ENCODE assay signal across 21 cellular contexts in the genomic region with DNA sequence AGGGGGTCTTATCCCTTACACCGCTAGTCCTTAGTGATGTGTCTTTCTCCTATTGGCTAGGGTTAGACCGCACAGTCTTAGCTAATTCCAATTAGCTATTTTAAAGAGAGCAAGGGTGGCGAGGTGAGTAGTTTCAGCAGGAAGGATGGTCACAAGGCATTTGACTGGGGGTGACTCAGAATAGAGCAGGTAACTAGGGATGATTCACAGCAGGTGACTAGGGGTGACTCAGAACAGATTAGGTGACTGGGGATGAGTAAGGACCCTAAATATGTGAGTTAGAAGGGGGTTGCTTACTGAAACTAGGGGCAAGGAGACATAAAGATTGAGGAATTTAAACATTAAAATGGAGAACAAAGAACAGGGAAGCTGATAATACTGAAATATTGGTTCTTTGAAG.
"Had no signal": no experiment of that assay in that cellular context is flagged by ENCODE, and none has a peak within 500 bp of the region (broad histone marks: within the 10 kb centered on the region; RNA-seq: fewer than 3 reads in every experiment).

No MANE protein-coding gene starts in this region.

- H3K27ac ChIP-seq: spleen, thoracic aorta, WERI-Rb-1 had no signal

- H3K4me3 Mint-ChIP-seq: activated naive CD8-positive, alpha-beta T cell treated with anti-CD3 and anti-CD28 coated beads for 36 hours; effector memory CD8-positive, alpha-beta T cell; nephron progenitor cell; stimulated activated naive B cell treated with anti-CD40 and anti-IgM and Interleukin-4, amounts not matched to agents 10 μg/mL and 1 μg/mL and 100 μg/mL, for 72 hours; T-helper 17 cell had no signal

- H3K4me1 Mint-ChIP-seq: activated naive CD8-positive, alpha-beta T cell treated with anti-CD3 and anti-CD28 coated beads for 36 hours; nephron progenitor cell; stimulated activated naive B cell treated with anti-CD40 and anti-IgM and Interleukin-4, amounts not matched to agents 10 μg/mL and 1 μg/mL and 100 μg/mL, for 72 hours; T-helper 17 cell had no signal

- ATAC-seq: effector memory CD8-positive, alpha-beta T cell; left lobe of liver; stimulated activated naive B cell treated with anti-CD40 and anti-IgM and Interleukin-4, amounts not matched to agents 10 μg/mL and 1 μg/mL and 100 μg/mL, for 72 hours; T-helper 17 cell had no signal

- DNase-seq: activated CD4-positive, alpha-beta T cell treated with anti-CD3 and anti-CD28 coated beads for 1 hour; activated CD8-positive, alpha-beta memory T cell treated with anti-CD3 and anti-CD28 coated beads for 24 hours; activated CD8-positive, alpha-beta memory T cell treated with anti-CD3 and anti-CD28 coated beads, Interleukin-2, amount 50 U/mL, for 48 hours; activated gamma-delta T cell treated with Interleukin-2 at 50 U/mL for 16 hours; activated naive CD8-positive, alpha-beta T cell treated with anti-CD3 and anti-CD28 coated beads for 36 hours; amniotic stem cell; effector memory CD8-positive, alpha-beta T cell; erythroblast; midbrain; nephron progenitor cell; occipital lobe; retina; spleen; stimulated activated naive B cell treated with anti-CD40 and anti-IgM and Interleukin-4, amounts not matched to agents 10 μg/mL and 1 μg/mL and 100 μg/mL, for 72 hours; T-helper 17 cell; WERI-Rb-1 had no signal

- H3K27ac Mint-ChIP-seq: activated naive CD8-positive, alpha-beta T cell treated with anti-CD3 and anti-CD28 coated beads for 36 hours; effector memory CD8-positive, alpha-beta T cell; nephron progenitor cell; stimulated activated naive B cell treated with anti-CD40 and anti-IgM and Interleukin-4, amounts not matched to agents 10 μg/mL and 1 μg/mL and 100 μg/mL, for 72 hours; T-helper 17 cell had no signal

- H3K4me1 ChIP-seq: spleen had no signal

- H3K4me3 ChIP-seq: lung, spleen, thoracic aorta had no signal

- FAIRE-seq: frontal cortex, keratinocyte had no signal

- H3K27me3 ChIP-seq: spleen had no signal

- H3K36me3 ChIP-seq: thoracic aorta, WERI-Rb-1 had no signal

- H3K27me3 Mint-ChIP-seq: activated naive CD8-positive, alpha-beta T cell treated with anti-CD3 and anti-CD28 coated beads for 36 hours; effector memory CD8-positive, alpha-beta T cell; stimulated activated naive B cell treated with anti-CD40 and anti-IgM and Interleukin-4, amounts not matched to agents 10 μg/mL and 1 μg/mL and 100 μg/mL, for 72 hours; T-helper 17 cell had no signal
